In the genomic region with DNA sequence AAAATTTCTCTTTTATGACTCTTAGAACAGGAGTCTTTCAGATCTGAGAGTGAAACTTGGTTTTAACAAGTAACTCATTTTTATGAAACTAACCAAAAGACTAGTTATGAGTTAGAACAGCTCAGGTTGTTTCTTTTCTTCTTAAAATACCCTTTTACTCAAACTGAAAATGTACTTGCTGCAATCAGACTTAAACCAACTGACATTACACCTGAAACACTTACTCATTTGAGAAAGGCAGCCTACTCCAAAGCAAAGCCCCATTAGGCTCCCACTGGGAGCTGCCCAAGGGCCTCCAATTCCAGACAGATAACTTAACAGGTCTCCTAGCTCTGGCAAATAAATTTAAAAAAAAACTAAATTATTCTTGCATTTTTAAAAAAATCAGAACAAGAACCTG, we compare ENCODE assay signal across 8 cellular contexts. TPM values are rescaled to one million over a fixed set of nuclear protein-coding genes. Genes with fewer than 3 reads are reported as not detected.
A peak's percentile ranks its signal among the peaks of the same experiment; 100 is the strongest.
DNase-seq lines count a peak whose midpoint lies in the region; ATAC-seq, FAIRE-seq and TF ChIP-seq lines count a peak whose summit lies in the region.

No MANE protein-coding gene starts in this region.

- DNase-seq in A549 (ENCODE audit: low read depth in 1 of 2, low spot score in 1 of 2) = no peak
- DNase-seq in colonic mucosa = no peak
- DNase-seq in epidermal melanocyte (ENCODE audit: insufficient read length, low spot score) = no peak
- no peak for DNase-seq in osteocyte (ENCODE audit: extremely low spot score, unreplicated experiment)

- H3K4me1 ChIP-seq in A549 (peaks cover 23% of the 10 kb centered on the region), colonic mucosa (peaks cover 11% of the 10 kb centered on the region), rectal smooth muscle tissue (ENCODE audit: control insufficient read depth, insufficient read depth, low read length) (peaks cover 24% of the 10 kb centered on the region)

- no peak for TF ChIP-seq EP300 in A549 (IDR thresholded peaks at IDR 0.05)

- peak overlapping the region; percentile 35; the same call in 1 of the 3 replicates for H3K4me2 ChIP-seq in A549

- ATAC-seq in A549 (no peak), GM18909 (IDR thresholded peaks at IDR 0.05; ENCODE audit: poor library complexity, unreplicated experiment) (peak; percentile 22), HG03469 (IDR thresholded peaks at IDR 0.05; ENCODE audit: unreplicated experiment) (peak; percentile 30), GM19328 (IDR thresholded peaks at IDR 0.05; ENCODE audit: unreplicated experiment) (no peak)

- H3K9me3 Mint-ChIP-seq in osteocyte (ENCODE audit: unreplicated experiment) = no peaks in the 10 kb centered on the region

- H3K4me3 ChIP-seq in A549 (no peak overlapping the region), colonic mucosa (no peak overlapping the region), rectal smooth muscle tissue (ENCODE audit: low read length) (peak overlapping the region; percentile 41)

- no peaks in the 10 kb centered on the region for H3K36me3 Mint-ChIP-seq in osteocyte (ENCODE audit: unreplicated experiment)

- no peak for TF ChIP-seq POLR2A in A549 (IDR thresholded peaks at IDR 0.05; ENCODE audit: low read length)

- H3K9me3 ChIP-seq in A549 = no peaks in the 10 kb centered on the region
- H3K9me3 ChIP-seq in colonic mucosa = no peaks in the 10 kb centered on the region

- H3K27ac ChIP-seq in A549 = no peak overlapping the region; a peak in 1 of 6 replicates
- peak overlapping the region; percentile 95 for H3K27ac ChIP-seq in colonic mucosa
- H3K27ac ChIP-seq in rectal smooth muscle tissue (ENCODE audit: low read depth, low read length) = peak overlapping the region; percentile 43

- peaks cover 44% of the 10 kb centered on the region for H3K4me1 Mint-ChIP-seq in osteocyte (ENCODE audit: unreplicated experiment)

- POLR2A ChIA-PET in A549 (lab: Yijun Ruan, JAX) = no interaction called here

- CTCF ChIA-PET in A549 (lab: Yijun Ruan, JAX) = interaction anchor here (1.6 kb wide), 1 partner anchor 10 kb away, joined by 3 read pairs; no protein-coding TSS in a partner anchor

- TF ChIP-seq CTCF in A549 (IDR thresholded peaks at IDR 0.05) (no peak), colonic mucosa (IDR thresholded peaks at IDR 0.05) (no peak), osteocyte (IDR thresholded peaks at IDR 0.05) (no peak)

- H3K27me3 Mint-ChIP-seq in osteocyte (ENCODE audit: unreplicated experiment) = no peaks in the 10 kb centered on the region

- H3K9ac ChIP-seq in colonic mucosa (ENCODE audit: low read depth in 2 of 2, low read length in 2 of 2) (no peak overlapping the region), rectal smooth muscle tissue (ENCODE audit: low read length) (no peak overlapping the region)

- no peak overlapping the region for H3K27ac Mint-ChIP-seq in osteocyte (ENCODE audit: unreplicated experiment)

- H3K36me3 ChIP-seq in colonic mucosa = no peaks in the 10 kb centered on the region
- no peaks in the 10 kb centered on the region for H3K36me3 ChIP-seq in rectal smooth muscle tissue (ENCODE audit: control insufficient read depth, insufficient read depth, low read length)

- FAIRE-seq in A549 (lab: Jason Lieb, UNC) = no peak

- H3K27me3 ChIP-seq in colonic mucosa = no peaks in the 10 kb centered on the region
- H3K27me3 ChIP-seq in rectal smooth muscle tissue (ENCODE audit: control insufficient read depth, insufficient read depth, low read length) = no peaks in the 10 kb centered on the region

- H3K4me3 Mint-ChIP-seq in osteocyte (ENCODE audit: unreplicated experiment) = no peak overlapping the region

- intact Hi-C loops in colonic mucosa (cut with DNase I) = loop anchor here (5.0 kb wide), 1 partner anchor 261 kb away; no protein-coding TSS in a partner anchor

- TF ChIP-seq RAD21 in A549 (conservative IDR thresholded peaks at IDR 0.05 in 1 of 2, IDR thresholded peaks at IDR 0.05 in 1 of 2) = no peak

TF ChIP-seq in A549, 52 proteins besides CTCF, POLR2A, EP300 and RAD21:
- TF ChIP-seq EHMT2 (IDR thresholded peaks at IDR 0.05; ENCODE audit: low read depth) = no peak
- no peak for TF ChIP-seq NPAS2 (CRISPR knock-in tag; IDR thresholded peaks at IDR 0.05; ENCODE audit: borderline replicate concordance)
- TF ChIP-seq CHD2 (IDR thresholded peaks at IDR 0.05; ENCODE audit: low read length, partially characterized antibody) = no peak
- no peak for TF ChIP-seq GATA3 (IDR thresholded peaks at IDR 0.05; ENCODE audit: borderline replicate concordance)
- TF ChIP-seq, protein P1, sequence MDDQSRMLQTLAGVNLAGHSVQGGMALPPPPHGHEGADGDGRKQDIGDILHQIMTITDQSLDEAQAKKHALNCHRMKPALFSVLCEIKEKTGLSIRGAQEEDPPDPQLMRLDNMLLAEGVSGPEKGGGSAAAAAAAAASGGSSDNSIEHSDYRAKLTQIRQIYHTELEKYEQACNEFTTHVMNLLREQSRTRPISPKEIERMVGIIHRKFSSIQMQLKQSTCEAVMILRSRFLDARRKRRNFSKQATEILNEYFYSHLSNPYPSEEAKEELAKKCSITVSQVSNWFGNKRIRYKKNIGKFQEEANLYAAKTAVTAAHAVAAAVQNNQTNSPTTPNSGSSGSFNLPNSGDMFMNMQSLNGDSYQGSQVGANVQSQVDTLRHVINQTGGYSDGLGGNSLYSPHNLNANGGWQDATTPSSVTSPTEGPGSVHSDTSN (IDR thresholded peaks at IDR 0.05) = no peak
- no peak for TF ChIP-seq CBX8 (IDR thresholded peaks at IDR 0.05)

RNA-seq across cellular contexts. Expression of a gene that starts 3.6 kb away (rescaled TPM):
- polyA plus RNA-seq in A549 (2011; rRNA removed) = 3.6 and 3.9 TPM in 2 replicates
- 1.1 and 1.6 TPM in 2 replicates for polyA plus RNA-seq in A549 (2012; cell fraction: cytosol; rRNA removed)
- 2.2 and 3.0 TPM in 2 replicates for polyA plus RNA-seq in A549 (2012; cell fraction: nucleus; rRNA removed)
- polyA plus RNA-seq in A549 (2017; fragmentation: RNase III; extraction: RNeasy Plus Mini Kit Qiagen cat#74134 plus additional on column Dnase treatment) = 2.0 to 2.3 TPM (median 2.2 TPM) in 3 replicates
- polyA minus RNA-seq in A549 (2011; rRNA and poly(A)+ RNA removed) = 10.5 and 11.0 TPM in 2 replicates
- 10 to 100 TPM; 15.7 to 26.4 TPM for total RNA-seq in colonic mucosa
- 8.6 and 10.0 TPM in 2 replicates for total RNA-seq in osteocyte

Comparison
In these comparisons a context has a peak if more than half of its experiments do, and no peak if none do; other contexts are left out.
1. ATAC-seq: peak in GM18909 (single experiment) and HG03469 (single experiment); none in A549 (0 of 2) and GM19328 (single experiment).
2. H3K27ac ChIP-seq: peak in colonic mucosa (single experiment) and rectal smooth muscle tissue (single experiment); none in A549 (0 of 2).